16 cellular contexts compared by ENCODE assay signal in genomic region chr3:150317469-150317868, GRCh38.
A peak's percentile ranks its signal among the peaks of the same experiment; 100 is the strongest.
DNase-seq lines count a peak whose midpoint lies in the region; ATAC-seq, FAIRE-seq and TF ChIP-seq lines count a peak whose summit lies in the region.
"Had no signal": no experiment of that assay in that cellular context is flagged by ENCODE, and none has a peak within 500 bp of the region (broad histone marks: within the 10 kb centered on the region; RNA-seq: fewer than 3 reads in every experiment).

No MANE protein-coding gene starts in this region.

- H3K27ac ChIP-seq in right lobe of liver = no peak overlapping the region

- WGBS in right lobe of liver (ENCODE audit: insufficient coverage, low coverage, low lambda C conversion rate, missing lambda C conversion rate) = 25% methylated on average over 2 of the region's 2 CpGs

- H3K4me1 Mint-ChIP-seq in Caco-2 (ENCODE audit: low read depth, unreplicated experiment) = peaks cover 48% of the 10 kb centered on the region

- peak overlapping the region; percentile 7; the same call in 1 of the 2 replicates for H3K4me3 ChIP-seq in LNCaP clone FGC (ENCODE audit: low read depth, low read length)
- no peak overlapping the region for H3K4me3 ChIP-seq in bronchial epithelial cell (ENCODE audit: low read depth, low read length)
- H3K4me3 ChIP-seq in right lobe of liver = no peak overlapping the region
- H3K4me3 ChIP-seq in Caco-2 (ENCODE audit: low read depth, low read length) = no peak overlapping the region

- TF ChIP-seq POLR2A in right lobe of liver (IDR thresholded peaks at IDR 0.05) = no peak

- no peaks in the 10 kb centered on the region for H3K4me1 ChIP-seq in right lobe of liver
- peaks cover 46% of the 10 kb centered on the region for H3K4me1 ChIP-seq in Caco-2

- H3K9me3 ChIP-seq in right lobe of liver (no peaks in the 10 kb centered on the region), Caco-2 (no peaks in the 10 kb centered on the region)

- intact Hi-C loops in right lobe of liver (cut with DNase I) = no loop called here
- intact Hi-C loops in Caco-2 (cut with micrococcal nuclease; ENCODE audit: unreplicated experiment) = no loop called here

- H3K36me3 ChIP-seq in bronchial epithelial cell (ENCODE audit: control insufficient read depth, insufficient read depth, low read length) = no peaks in the 10 kb centered on the region
- no peaks in the 10 kb centered on the region for H3K36me3 ChIP-seq in right lobe of liver
- no peaks in the 10 kb centered on the region for H3K36me3 ChIP-seq in Caco-2 (ENCODE audit: control insufficient read depth, insufficient read depth, low read length)

- H3K27ac Mint-ChIP-seq in Caco-2 (ENCODE audit: unreplicated experiment) = no peak overlapping the region

- no peaks in the 10 kb centered on the region for H3K36me3 Mint-ChIP-seq in Caco-2 (ENCODE audit: insufficient read depth, unreplicated experiment)

- no peaks in the 10 kb centered on the region for H3K27me3 ChIP-seq in bronchial epithelial cell (ENCODE audit: control insufficient read depth, insufficient read depth, low read length)
- no peaks in the 10 kb centered on the region for H3K27me3 ChIP-seq in right lobe of liver
- no peaks in the 10 kb centered on the region for H3K27me3 ChIP-seq in Caco-2 (replicated peaks; ENCODE audit: control insufficient read depth, insufficient read depth, low read length)

- CTCF ChIA-PET in Caco-2 (lab: Charles Lee) = no interaction called here

- FAIRE-seq in bronchial epithelial cell (lab: Jason Lieb, UNC) = no peak
- FAIRE-seq: A204.1 had no signal

- peak; percentile 98 to 100 (median 100) for ATAC-seq in right lobe of liver

- DNase-seq in NCI-H2029 (lab: John Stamatoyannopoulos, UW) (peak; percentile 35), NCI-H2029 treated with DMSO at 0.1 percent for 48 hours (lab: John Stamatoyannopoulos, UW) (no peak), LNCaP clone FGC (ENCODE audit: low read depth) (peak; percentile 63), bronchial epithelial cell (ENCODE audit: low read depth) (peak; percentile 76), right lobe of liver (peak; percentile 71 to 81 (median 76)), Caco-2 (no peak), AG08395 (ENCODE audit: low spot score) (no peak)
- no peak for DNase-seq in stimulated activated CD4-positive, alpha-beta T cell treated with anti-CD3 and anti-CD28 coated beads, Interleukin-2, amount 100 ng/mL, for 24 hours
- DNase-seq: C1 segment of cervical spinal cord, HCEC 1CT, KG1, NCI-H1092, NCI-H1694, NCI-H82, SIG-M5 had no signal

- no peaks in the 10 kb centered on the region for H3K9me3 Mint-ChIP-seq in Caco-2 (ENCODE audit: unreplicated experiment)

- no TSS peak for BruUV-seq in Caco-2 (replicated peaks; lab: Mats Ljungman, UMichigan)

- no peak overlapping the region for H3K4me3 Mint-ChIP-seq in Caco-2 (ENCODE audit: unreplicated experiment)

- H3K27me3 Mint-ChIP-seq in Caco-2 (ENCODE audit: insufficient read depth, unreplicated experiment) = no peaks in the 10 kb centered on the region

- POLR2A ChIA-PET in Caco-2 (lab: Charles Lee) = no interaction called here

- TF ChIP-seq CTCF in LNCaP clone FGC (IDR thresholded peaks at IDR 0.05; ENCODE audit: control insufficient read depth, extremely low read depth, insufficient read depth) = no peak
- TF ChIP-seq CTCF in bronchial epithelial cell (IDR thresholded peaks at IDR 0.05; ENCODE audit: insufficient read depth, low read length, severe bottlenecking) = no peak
- no peak for TF ChIP-seq CTCF in right lobe of liver (IDR thresholded peaks at IDR 0.05)
- no peak for TF ChIP-seq CTCF in Caco-2 (IDR thresholded peaks at IDR 0.05; ENCODE audit: insufficient read depth in 1 of 2, low read depth in 1 of 2, low read length in 1 of 2, severe bottlenecking in 1 of 2, unreplicated experiment in 1 of 2)

Comparison
In these comparisons a context has a peak if more than half of its experiments do, and no peak if none do; other contexts are left out.
1. DNase-seq: peak in NCI-H2029 (single experiment), LNCaP clone FGC (single experiment), bronchial epithelial cell (single experiment) and right lobe of liver (3 of 3); none in NCI-H2029 treated with DMSO at 0.1 percent for 48 hours (single experiment), stimulated activated CD4-positive, alpha-beta T cell treated with anti-CD3 and anti-CD28 coated beads, Interleukin-2, amount 100 ng/mL, for 24 hours (0 of 2), Caco-2 (0 of 2) and AG08395 (single experiment).